In genomic region chr10:22848509-22848908, GRCh38 we compare ENCODE assay signal across 19 cellular contexts.
DNase-seq lines count a peak whose midpoint lies in the region; ATAC-seq and TF ChIP-seq lines count a peak whose summit lies in the region.
"Had no signal": no experiment of that assay in that cellular context is flagged by ENCODE, and none has a peak within 500 bp of the region (broad histone marks: within the 10 kb centered on the region; RNA-seq: fewer than 3 reads in every experiment).

No MANE protein-coding gene starts in this region.

- 67 to 83% methylated on average over 4 of the region's 4 CpGs for WGBS in heart right ventricle, 2 donors
- WGBS in upper lobe of left lung, 2 donors = 92 to 97% methylated on average over 4 of the region's 4 CpGs

- TF ChIP-seq POLR2A in gastrocnemius medialis (IDR thresholded peaks at IDR 0.05) = no peak
- TF ChIP-seq POLR2A in upper lobe of left lung (IDR thresholded peaks at IDR 0.05) = no peak
- TF ChIP-seq POLR2A in erythroblast (IDR thresholded peaks at IDR 0.05; ENCODE audit: low read length) = no peak
- TF ChIP-seq POLR2A in Peyer's patch (IDR thresholded peaks at IDR 0.05) = no peak

- no peaks in the 10 kb centered on the region for H3K36me3 Mint-ChIP-seq in immature natural killer cell
- H3K36me3 Mint-ChIP-seq: activated naive CD8-positive, alpha-beta T cell; stimulated activated naive B cell treated with anti-CD40 and anti-IgM and Interleukin-4, amounts not matched to agents 10 μg/mL and 1 μg/mL and 100 μg/mL, for 72 hours had no signal

- no peak for TF ChIP-seq EP300 in upper lobe of left lung (IDR thresholded peaks at IDR 0.05)

- H3K36me3 ChIP-seq in heart right ventricle (no peaks in the 10 kb centered on the region), gastrocnemius medialis (no peaks in the 10 kb centered on the region), upper lobe of left lung (no peaks in the 10 kb centered on the region), Peyer's patch (no peaks in the 10 kb centered on the region)
- H3K36me3 ChIP-seq: WERI-Rb-1 had no signal

- DNase-seq in heart right ventricle (no peak), Right ventricle myocardium superior (no peak), gastrocnemius medialis (no peak), upper lobe of left lung (no peak), immature natural killer cell (no peak), erythroblast (lab: John Stamatoyannopoulos, UW) (no peak), Peyer's patch (no peak)
- DNase-seq: DND-41; KBM-7; kidney glomerular epithelial cell; MM.1S; NCI-H1417; NCI-H2081 treated with DMSO at 0.1 percent for 48 hours; NCI-H82; stimulated activated CD4-positive, alpha-beta T cell treated with anti-CD3 and anti-CD28 coated beads, Interleukin-4, amount 100 ng/mL, for 1 hour; stimulated activated naive B cell treated with anti-CD40 and anti-IgM and Interleukin-4, amounts not matched to agents 10 μg/mL and 1 μg/mL and 100 μg/mL, for 72 hours; WERI-Rb-1 had no signal

- no peaks in the 10 kb centered on the region for H3K9me3 Mint-ChIP-seq in immature natural killer cell
- H3K9me3 Mint-ChIP-seq: stimulated activated naive B cell treated with anti-CD40 and anti-IgM and Interleukin-4, amounts not matched to agents 10 μg/mL and 1 μg/mL and 100 μg/mL, for 72 hours had no signal

- no peaks in the 10 kb centered on the region for H3K9me3 ChIP-seq in heart right ventricle
- H3K9me3 ChIP-seq in gastrocnemius medialis = no peaks in the 10 kb centered on the region
- H3K9me3 ChIP-seq in upper lobe of left lung = no peaks in the 10 kb centered on the region
- no peaks in the 10 kb centered on the region for H3K9me3 ChIP-seq in Peyer's patch

- TF ChIP-seq CTCF in heart right ventricle (IDR thresholded peaks at IDR 0.05) (no peak), gastrocnemius medialis (IDR thresholded peaks at IDR 0.05 in 4 of 5, conservative IDR thresholded peaks at IDR 0.05 in 1 of 5) (no peak), upper lobe of left lung (IDR thresholded peaks at IDR 0.05) (no peak), Peyer's patch (IDR thresholded peaks at IDR 0.05) (no peak)

- H3K4me1 ChIP-seq in heart right ventricle (peaks cover 6 to 25% (median 18%) of the 10 kb centered on the region in 9 donors), gastrocnemius medialis (peaks cover 13 to 15% of the 10 kb centered on the region in 2 donors), upper lobe of left lung (peaks cover 12 to 19% (median 17%) of the 10 kb centered on the region in 4 donors), Peyer's patch (no peaks in the 10 kb centered on the region)

- H3K4me3 ChIP-seq in heart right ventricle = no peak overlapping the region
- H3K4me3 ChIP-seq in gastrocnemius medialis = no peak overlapping the region
- no peak overlapping the region for H3K4me3 ChIP-seq in upper lobe of left lung
- no peak overlapping the region for H3K4me3 ChIP-seq in Peyer's patch

- H3K27ac ChIP-seq in heart right ventricle = peak overlapping the region in 6 of 10 donors; percentile 53 to 85 (median 78)
- peak overlapping the region; percentile 99 for H3K27ac ChIP-seq in cingulate gyrus (ENCODE audit: low read depth, low read length)
- peak overlapping the region in 3 of 4 donors; percentile 39 to 78 (median 65) for H3K27ac ChIP-seq in gastrocnemius medialis
- H3K27ac ChIP-seq in upper lobe of left lung = peak overlapping the region; percentile 66 to 78 (median 72)
- H3K27ac ChIP-seq in Peyer's patch = peak overlapping the region in 1 of 4 donors; percentile 38
- H3K27ac ChIP-seq: WERI-Rb-1 had no signal

- ATAC-seq in heart right ventricle = no peak
- ATAC-seq in Right ventricle myocardium superior (ENCODE audit: poor library complexity) = no peak
- ATAC-seq in gastrocnemius medialis = no peak
- ATAC-seq in upper lobe of left lung (ENCODE audit: low FRiP score in 2 of 2) = no peak

- intact Hi-C loops in heart right ventricle (cut with DNase I) (loop anchor here in 2 of 10 donors (5.0 kb wide), 2 partner anchors 136 to 231 kb away; partner anchors contain the start of gene PIP4K2A (in 1 of the 2)), Right ventricle myocardium superior (cut with DNase I) (no loop called here), gastrocnemius medialis (cut with DNase I; ENCODE audit: low total_unique reads) (no loop called here)

- H3K27me3 ChIP-seq in heart right ventricle (no peaks in the 10 kb centered on the region), gastrocnemius medialis (no peaks in the 10 kb centered on the region), upper lobe of left lung (no peaks in the 10 kb centered on the region), Peyer's patch (no peaks in the 10 kb centered on the region)

- peaks cover 2 to 11% of the 10 kb centered on the region in 2 donors for H3K4me1 Mint-ChIP-seq in immature natural killer cell

- no peak overlapping the region for H3K4me3 Mint-ChIP-seq in immature natural killer cell

- no peak overlapping the region for H3K27ac Mint-ChIP-seq in immature natural killer cell
- H3K27ac Mint-ChIP-seq: activated naive CD8-positive, alpha-beta T cell; stimulated activated naive B cell treated with anti-CD40 and anti-IgM and Interleukin-4, amounts not matched to agents 10 μg/mL and 1 μg/mL and 100 μg/mL, for 72 hours had no signal

- peaks cover 2 to 10% (median 8%) of the 10 kb centered on the region in 3 donors for H3K27me3 Mint-ChIP-seq in immature natural killer cell (ENCODE audit: low read depth in 3 of 3)

- in situ Hi-C loops in gastrocnemius medialis (cut with MboI; ENCODE audit: low sequenced_read_pairs in 4 of 4) = no loop called here
